In genomic region chr22:42877597-42878340, GRCh38 we compare ENCODE assay signal across 18 cellular contexts. TPM values are rescaled to one million over a fixed set of nuclear protein-coding genes. Genes with fewer than 3 reads are reported as not detected.
A peak's percentile ranks its signal among the peaks of the same experiment; 100 is the strongest.
DNase-seq lines count a peak whose midpoint lies in the region; ATAC-seq and TF ChIP-seq lines count a peak whose summit lies in the region.
"Had no signal": no experiment of that assay in that cellular context is flagged by ENCODE, and none has a peak within 500 bp of the region (broad histone marks: within the 10 kb centered on the region; RNA-seq: fewer than 3 reads in every experiment).

No MANE protein-coding gene starts in this region.

- peaks cover 97% of the 10 kb centered on the region for H3K36me3 ChIP-seq in right atrium auricular region
- H3K36me3 ChIP-seq in body of pancreas (replicated peaks in 1 of 2; ENCODE audit: insufficient read depth in 1 of 2, low read depth in 2 of 2) = peaks cover 10 to 22% of the 10 kb centered on the region in 2 donors
- H3K36me3 ChIP-seq in mucosa of descending colon (ENCODE audit: low read depth) = peaks cover 11% of the 10 kb centered on the region
- peaks cover 97% of the 10 kb centered on the region for H3K36me3 ChIP-seq in upper lobe of right lung

- TF ChIP-seq CTCF in right atrium auricular region (IDR thresholded peaks at IDR 0.05) (no peak), body of pancreas (IDR thresholded peaks at IDR 0.05) (no peak), mucosa of descending colon (IDR thresholded peaks at IDR 0.05) (no peak), upper lobe of right lung (IDR thresholded peaks at IDR 0.05) (no peak)

- no peaks in the 10 kb centered on the region for H3K9me3 ChIP-seq in right atrium auricular region
- no peaks in the 10 kb centered on the region for H3K9me3 ChIP-seq in body of pancreas
- H3K9me3 ChIP-seq in mucosa of descending colon = no peaks in the 10 kb centered on the region
- H3K9me3 ChIP-seq in upper lobe of right lung = no peaks in the 10 kb centered on the region

- no peak overlapping the region for H3K4me3 ChIP-seq in right atrium auricular region
- no peak overlapping the region for H3K4me3 ChIP-seq in body of pancreas
- no peak overlapping the region for H3K4me3 ChIP-seq in mucosa of descending colon
- H3K4me3 ChIP-seq in upper lobe of right lung = no peak overlapping the region

- intact Hi-C loops in Right ventricle myocardium superior (cut with DNase I) = loop anchor here (10.0 kb wide), 1 partner anchor 217 kb away; no protein-coding TSS in a partner anchor
- intact Hi-C loops in body of pancreas (cut with DNase I) = no loop called here
- intact Hi-C loops in mucosa of descending colon (cut with DNase I, micrococcal nuclease) = no loop called here
- intact Hi-C loops in upper lobe of right lung (cut with DNase I) = no loop called here

- TF ChIP-seq POLR2A in body of pancreas (IDR thresholded peaks at IDR 0.05) = no peak

- H3K27ac ChIP-seq in right atrium auricular region (peak overlapping the region in 1 of 2 donors; percentile 16), body of pancreas (peak overlapping the region; percentile 32 to 96 (median 93)), upper lobe of right lung (peak overlapping the region; percentile 4)
- H3K27ac ChIP-seq: C4-2B had no signal

- no peak for DNase-seq in Right ventricle myocardium superior
- no peak for DNase-seq in right atrium auricular region (ENCODE audit: low spot score)
- peak in 2 of 4 donors; percentile 49 to 66 for DNase-seq in body of pancreas
- no peak for DNase-seq in mucosa of descending colon
- peak; percentile 78 for DNase-seq in upper lobe of right lung
- no peak for DNase-seq in NCI-H69 (lab: John Stamatoyannopoulos, UW)
- no peak for DNase-seq in ACHN
- DNase-seq in stimulated activated CD4-positive, alpha-beta T cell treated with anti-CD3 and anti-CD28 coated beads, Interleukin-15, amount 100 ng/mL, for 24 hours = no peak
- DNase-seq: DMS 273 treated with DMSO at 0.1 percent for 48 hours; EL; HFFc6; NCI-H1048; NCI-H146; NCI-H2081 treated with DMSO at 0.1 percent for 48 hours; NCI-H2227 treated with DMSO at 0.1 percent for 48 hours; NCI-H526; NK-92 treated with Interleukin-12 subunit alpha and Interleukin-12 subunit beta, amount 100 ng/mL, for 24 hours had no signal

- peak; percentile 23 for ATAC-seq in Right ventricle myocardium superior (ENCODE audit: poor library complexity)
- no peak for ATAC-seq in body of pancreas
- peak; percentile 8 for ATAC-seq in mucosa of descending colon
- ATAC-seq in upper lobe of right lung = peak; percentile 81

- 52 to 76% methylated on average over 6 to 12 of the region's 12 CpGs for WGBS in body of pancreas, 2 donors

- in situ Hi-C loops in ACHN (cut with HindIII; ENCODE audit: low pct_ligation_motif_present, low pct_unique_long_range_greater_than_20kb, low sequenced_read_pairs) = no loop called here

- no peaks in the 10 kb centered on the region for H3K27me3 ChIP-seq in right atrium auricular region
- H3K27me3 ChIP-seq in body of pancreas = no peaks in the 10 kb centered on the region
- H3K27me3 ChIP-seq in upper lobe of right lung = no peaks in the 10 kb centered on the region

- H3K4me1 ChIP-seq in right atrium auricular region = peaks cover 0 to 20% of the 10 kb centered on the region in 2 donors
- peaks cover 75% of the 10 kb centered on the region for H3K4me1 ChIP-seq in body of pancreas
- peaks cover 2% of the 10 kb centered on the region for H3K4me1 ChIP-seq in mucosa of descending colon (ENCODE audit: low read depth)
- H3K4me1 ChIP-seq in upper lobe of right lung = peaks cover 3% of the 10 kb centered on the region

RNA-seq across cellular contexts. Expression of gene ARFGAP3, which starts 20.7 kb away (rescaled TPM):
- total RNA-seq in Right ventricle myocardium superior = 22.4 TPM
- 10 to 100 TPM; 27.4 to 29.6 TPM for total RNA-seq in right atrium auricular region
- total RNA-seq in body of pancreas = 10 to 100 TPM; 64.3 to 73.2 TPM
- total RNA-seq in mucosa of descending colon = 10 to 100 TPM; 20.0 to 41.3 (median 34.3) TPM
- total RNA-seq in upper lobe of right lung = 53.7 TPM
